8 cellular contexts compared by ENCODE assay signal in genomic region chr6:41787219-41787917, GRCh38. TPM values are rescaled to one million over a fixed set of nuclear protein-coding genes. Genes with fewer than 3 reads are reported as not detected.
DNase-seq lines count a peak whose midpoint lies in the region; TF ChIP-seq lines count a peak whose summit lies in the region.

Gene TOMM6, plus strand, starts transcription at chr6:41787694. Its CDS starts 4 bp downstream, at chr6:41787698.

- no peak within 1 kb of the TSS for H3K23ac ChIP-seq in mesendoderm (ENCODE audit: low read length)

- H3K4me3 ChIP-seq in effector memory CD4-positive, alpha-beta T cell (ENCODE audit: insufficient read depth, low read depth, low read length, poor library complexity, severe bottlenecking): peak within 1 kb of the TSS; percentile 84
- peak within 1 kb of the TSS; percentile 100 for H3K4me3 ChIP-seq in mesendoderm (ENCODE audit: low read length)

- no peak within 1 kb of the TSS for H2BK15ac ChIP-seq in mesendoderm (replicated peaks; ENCODE audit: low read depth)

- peaks cover 7% of the 10 kb centered on the region for H3K79me2 ChIP-seq in mesendoderm (ENCODE audit: control insufficient read depth, insufficient read depth, low read length)

- H3K27me3 ChIP-seq in effector memory CD4-positive, alpha-beta T cell (replicated peaks; ENCODE audit: control insufficient read depth, insufficient read depth, low read length, poor library complexity, severe bottlenecking): no peaks in the 10 kb centered on the region
- peaks cover 5% of the 10 kb centered on the region for H3K27me3 ChIP-seq in mesendoderm (ENCODE audit: insufficient read depth, low read length, poor library complexity)

- POLR2A ChIA-PET in activated CD8-positive, alpha-beta memory T cell treated with anti-CD3 and anti-CD28 coated beads for 36 hours (lab: Charles Lee): interaction anchor here (0.5 to 3.2 kb wide), 10 partner anchors 108 to 1048 kb away, joined by 3 to 14 read pairs (median 4); partner anchors contain the start of genes BYSL, MED20, TAF8 and USP49

- peaks cover 5% of the 10 kb centered on the region for H3K4me1 ChIP-seq in effector memory CD4-positive, alpha-beta T cell (ENCODE audit: control insufficient read depth, insufficient read depth, low read length, poor library complexity, severe bottlenecking)
- H3K4me1 ChIP-seq in mesendoderm (ENCODE audit: control insufficient read depth, low read depth, low read length): no peaks in the 10 kb centered on the region

- peak within 1 kb of the TSS; percentile 99 for H3K56ac ChIP-seq in mesendoderm (ENCODE audit: low read length)

- no CpG with 5 or more reads among the region's 55 CpGs for WGBS in mesendoderm (ENCODE audit: extremely low coverage, insufficient coverage, low lambda C conversion rate)

- peak within 1 kb of the TSS; percentile 98 for H2AK5ac ChIP-seq in mesendoderm (ENCODE audit: low read length)

- H3K27ac ChIP-seq in effector memory CD4-positive, alpha-beta T cell (ENCODE audit: insufficient read depth, low read length, poor library complexity, severe bottlenecking): peak within 1 kb of the TSS; percentile 87
- H3K27ac ChIP-seq in mesendoderm (ENCODE audit: low read depth, low read length): peak within 1 kb of the TSS; percentile 69

- H3K79me1 ChIP-seq in mesendoderm (ENCODE audit: low read length): peaks cover 9% of the 10 kb centered on the region

- DNase-seq in COR-L47 (lab: John Stamatoyannopoulos, UW) (peak; percentile 87), GM20000 (ENCODE audit: low spot score) (peak; percentile 94), HT-29 (ENCODE audit: low spot score) (peak; percentile 95), mesendoderm (peak; percentile 97)
- DNase-seq in NK-92 treated with Interleukin-12 subunit alpha and Interleukin-12 subunit beta, amount 100 ng/mL, for 24 hours (lab: John Stamatoyannopoulos, UW): peak; percentile 89
- DNase-seq in effector memory CD4-positive, alpha-beta T cell: peak; percentile 88 to 91 (median 90)
- DNase-seq in stimulated activated CD8-positive, alpha-beta memory T cell treated with anti-CD3 and anti-CD28 coated beads, Interleukin-15, amount 100 ng/mL, for 1 hour (ENCODE audit: low read depth): peak; percentile 93

- peak within 1 kb of the TSS; percentile 85 for H2BK5ac ChIP-seq in mesendoderm (ENCODE audit: low read length)

- H4K5ac ChIP-seq in mesendoderm (ENCODE audit: low read length): peak within 1 kb of the TSS; percentile 26

- H3K36me3 ChIP-seq in effector memory CD4-positive, alpha-beta T cell (ENCODE audit: control insufficient read depth, insufficient read depth, low read length): peaks cover 28% of the 10 kb centered on the region
- H3K36me3 ChIP-seq in mesendoderm (ENCODE audit: control insufficient read depth, insufficient read depth, low read length): peaks cover 7% of the 10 kb centered on the region

- TF ChIP-seq CTCF in GM20000 (IDR thresholded peaks at IDR 0.05; ENCODE audit: extremely low read depth, missing control alignments): peak; percentile 87

- no peak within 1 kb of the TSS for H2BK120ac ChIP-seq in mesendoderm (ENCODE audit: low read depth, low read length)

- H3K9ac ChIP-seq in mesendoderm (ENCODE audit: low read length): peak within 1 kb of the TSS; percentile 99

- H3K18ac ChIP-seq in mesendoderm (ENCODE audit: low read length): peak within 1 kb of the TSS; percentile 64

- no peaks in the 10 kb centered on the region for H3K9me3 ChIP-seq in effector memory CD4-positive, alpha-beta T cell (ENCODE audit: control insufficient read depth, low read length)

- peak within 1 kb of the TSS; percentile 98 for H3K4me2 ChIP-seq in mesendoderm (ENCODE audit: low read length)

- CTCF ChIA-PET in activated CD8-positive, alpha-beta memory T cell treated with anti-CD3 and anti-CD28 coated beads for 36 hours (lab: Charles Lee): interaction anchor here (0.6 to 4.3 kb wide), 19 partner anchors 12 to 293 kb away, joined by 3 to 46 read pairs (median 4); partner anchors contain the start of genes BYSL, CCND3, MED20 and TAF8

- H4K8ac ChIP-seq in mesendoderm (ENCODE audit: low read depth, low read length): peak within 1 kb of the TSS; percentile 87

- H3K4ac ChIP-seq in mesendoderm (ENCODE audit: low read depth, low read length): peak within 1 kb of the TSS; percentile 95

RNA-seq across cellular contexts. Expression of gene TOMM6, which starts in this region (rescaled TPM):
- 83.4 and 86.2 TPM in 2 replicates for total RNA-seq in HT-29 (2014; rRNA removed; shearing (Covaris generic))
- total RNA-seq in activated CD8-positive, alpha-beta memory T cell treated with anti-CD3 and anti-CD28 coated beads for 36 hours: 100 to 1,000 TPM; 416 to 419 TPM
- 376 TPM for polyA plus RNA-seq in mesendoderm (2013, experiment 1 of 2)
- 369 TPM for polyA plus RNA-seq in mesendoderm (2013, experiment 2 of 2)

Comparison
In these comparisons a context has a peak if more than half of its experiments do, and no peak if none do; other contexts are left out.
1. Peak in every context shown above with its lines: DNase-seq, H3K4me3 ChIP-seq and H3K27ac ChIP-seq.